Comparison of ENCODE assay signal across 9 cellular contexts in the genomic region with DNA sequence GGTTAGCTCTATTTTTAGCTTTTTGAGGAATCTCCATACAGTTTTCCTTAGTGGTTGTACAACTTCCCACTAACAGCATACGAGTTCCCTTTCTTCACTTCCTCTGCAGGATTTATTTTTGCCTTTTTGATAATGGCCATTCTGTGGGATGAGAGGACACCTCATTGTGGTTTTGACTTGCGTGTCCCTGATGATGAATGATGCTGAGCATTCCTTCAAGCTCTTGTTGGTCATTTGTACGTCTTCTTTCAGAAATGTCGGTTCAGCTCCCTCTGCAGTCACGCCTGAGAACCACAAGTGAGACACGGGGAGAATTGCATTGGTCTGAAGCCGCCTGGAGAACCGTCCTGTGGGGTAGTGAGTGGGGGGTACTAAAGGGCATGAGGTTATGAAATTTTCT. TPM values are rescaled to one million over a fixed set of nuclear protein-coding genes. Genes with fewer than 3 reads are reported as not detected.
DNase-seq lines count a peak whose midpoint lies in the region; ATAC-seq, FAIRE-seq and TF ChIP-seq lines count a peak whose summit lies in the region.
"Had no signal": no experiment of that assay in that cellular context is flagged by ENCODE, and none has a peak within 500 bp of the region (broad histone marks: within the 10 kb centered on the region; RNA-seq: fewer than 3 reads in every experiment).

No MANE protein-coding gene starts in this region.

- H2AFZ ChIP-seq in MM.1S (ENCODE audit: low read length) (no peak overlapping the region), GM12878 (ENCODE audit: control insufficient read depth, low read depth, low read length) (no peak overlapping the region)

- H3K27me3 ChIP-seq in MM.1S (replicated peaks; ENCODE audit: insufficient read depth, low read length), result peaks cover 58% of the 10 kb centered on the region
- no peaks in the 10 kb centered on the region for H3K27me3 ChIP-seq in GM12878 (replicated peaks in 1 of 2; ENCODE audit: control insufficient read depth in 2 of 2, insufficient read depth in 2 of 2, low read length in 1 of 2)

- TF ChIP-seq EP300 in GM12878 (IDR thresholded peaks at IDR 0.05; ENCODE audit: borderline replicate concordance in 1 of 2, control insufficient read depth in 1 of 2, low read depth in 2 of 2, low read length in 2 of 2), result no peak

- BruUV-seq in GM12878 (replicated peaks; lab: Mats Ljungman, UMichigan), result no TSS peak

- H3K4me3 ChIP-seq in MM.1S (ENCODE audit: low read length) (no peak overlapping the region), GM12878 (no peak overlapping the region)

- SMC1A ChIA-PET in GM12878 (lab: Charles Lee; ENCODE audit: uncharacterized antibody, unreplicated experiment), result interaction anchor here (0.8 to 1.5 kb wide), 6 partner anchors 10 to 115 kb away, joined by 3 to 6 read pairs (median 4); partner anchors contain the start of gene DHCR7

- no peaks in the 10 kb centered on the region for H3K9me2 ChIP-seq in MM.1S (replicated peaks; ENCODE audit: insufficient read depth, low read length)

- H3K4me1 ChIP-seq in MM.1S (ENCODE audit: low read length), result no peaks in the 10 kb centered on the region
- H3K4me1 ChIP-seq in GM12878 (ENCODE audit: control insufficient read depth, insufficient read depth, low read length), result no peaks in the 10 kb centered on the region

- H3K36me3 ChIP-seq in MM.1S (replicated peaks; ENCODE audit: insufficient read depth, low read length) (no peaks in the 10 kb centered on the region), GM12878 (ENCODE audit: control insufficient read depth in 2 of 2, insufficient read depth in 2 of 2, low read length in 1 of 2) (no peaks in the 10 kb centered on the region)

- peak; percentile 14 to 36 for DNase-seq in activated T-cell treated with anti-CD3 and anti-CD28 coated beads, Interleukin-2, amount 50 U/mL, for 72 hours
- no peak for DNase-seq in activated T-cell treated with anti-CD3 and anti-CD28 coated beads, Interleukin-2, amount 50 U/mL, for 24 hours
- DNase-seq in MM.1S (peak; percentile 38), GM12878 (ENCODE audit: low read depth, low spot score) (no peak), mesenteric fat pad (ENCODE audit: low spot score) (peak; percentile 26), kidney glomerular epithelial cell (lab: John Stamatoyannopoulos, UW) (no peak), T-helper 9 cell (no peak)

- in situ Hi-C loops in GM12878 (cut with MboI), result no loop called here

- H3K4me3 Mint-ChIP-seq in activated T-cell treated with anti-CD3 and anti-CD28 coated beads, Interleukin-2, amount 50 U/mL, for 72 hours, result no peak overlapping the region
- H3K4me3 Mint-ChIP-seq in activated T-cell treated with anti-CD3 and anti-CD28 coated beads, Interleukin-2, amount 50 U/mL, for 24 hours, result no peak overlapping the region

- no peaks in the 10 kb centered on the region for H3K9me3 Mint-ChIP-seq in activated T-cell treated with anti-CD3 and anti-CD28 coated beads, Interleukin-2, amount 50 U/mL, for 72 hours
- H3K9me3 Mint-ChIP-seq in activated T-cell treated with anti-CD3 and anti-CD28 coated beads, Interleukin-2, amount 50 U/mL, for 24 hours, result peaks cover 2% of the 10 kb centered on the region

- peak; percentile 68 for FAIRE-seq in GM12878 (lab: Jason Lieb, UNC)

- POLR2A ChIA-PET in GM12878 (lab: Charles Lee), result no interaction called here

- H3K4me2 ChIP-seq in MM.1S (ENCODE audit: low read depth, low read length) (no peak overlapping the region), GM12878 (ENCODE audit: control insufficient read depth, insufficient read depth) (no peak overlapping the region)

- TF ChIP-seq POLR2A in GM12878 (IDR thresholded peaks at IDR 0.05; ENCODE audit: low read depth, low read length), result no peak

- H4K20me1 ChIP-seq in MM.1S (ENCODE audit: insufficient read depth, low read length) (no peaks in the 10 kb centered on the region), GM12878 (ENCODE audit: control insufficient read depth, insufficient read depth) (no peaks in the 10 kb centered on the region)

- H3K4me1 Mint-ChIP-seq in activated T-cell treated with anti-CD3 and anti-CD28 coated beads, Interleukin-2, amount 50 U/mL, for 72 hours (ENCODE audit: low read depth), result peaks cover 4% of the 10 kb centered on the region
- H3K4me1 Mint-ChIP-seq in activated T-cell treated with anti-CD3 and anti-CD28 coated beads, Interleukin-2, amount 50 U/mL, for 24 hours (ENCODE audit: low read depth), result no peaks in the 10 kb centered on the region

- TF ChIP-seq RAD21 in GM12878 (IDR thresholded peaks at IDR 0.05; ENCODE audit: insufficient read depth, low read depth, low read length), result peak; percentile 83

- intact Hi-C loops in GM12878 (cut with micrococcal nuclease; ENCODE audit: unreplicated experiment), result loop anchor here (10.0 kb wide), 1 partner anchor 139 kb away; no protein-coding TSS in a partner anchor

- no peaks in the 10 kb centered on the region for H3F3A ChIP-seq in MM.1S (ENCODE audit: insufficient read depth, low read length)

- no peak overlapping the region for H3K27ac Mint-ChIP-seq in activated T-cell treated with anti-CD3 and anti-CD28 coated beads, Interleukin-2, amount 50 U/mL, for 72 hours
- H3K27ac Mint-ChIP-seq in activated T-cell treated with anti-CD3 and anti-CD28 coated beads, Interleukin-2, amount 50 U/mL, for 24 hours, result no peak overlapping the region

- 0% methylated on average over 8 of the region's 8 CpGs for WGBS in GM12878 (ENCODE audit: insufficient coverage, insufficient replicate concordance, low lambda C conversion rate, missing lambda C conversion rate)

- no peaks in the 10 kb centered on the region for H3K9me3 ChIP-seq in MM.1S (replicated peaks; ENCODE audit: insufficient read depth, low read length)
- H3K9me3 ChIP-seq in GM12878 (replicated peaks; ENCODE audit: control insufficient read depth, insufficient read depth, low read length), result no peaks in the 10 kb centered on the region

- H3K79me2 ChIP-seq in MM.1S (ENCODE audit: low read length), result no peaks in the 10 kb centered on the region
- no peaks in the 10 kb centered on the region for H3K79me2 ChIP-seq in GM12878 (ENCODE audit: control insufficient read depth, insufficient read depth, low read length)

- H3K9ac ChIP-seq in MM.1S (ENCODE audit: low read length), result no peak overlapping the region
- no peak overlapping the region for H3K9ac ChIP-seq in GM12878 (ENCODE audit: control insufficient read depth, insufficient read depth, low read length)

- TF ChIP-seq CTCF in MM.1S (IDR thresholded peaks at IDR 0.05; ENCODE audit: low read length) (peak; percentile 47), GM12878 (IDR thresholded peaks at IDR 0.05 in 2 of 3, conservative IDR thresholded peaks at IDR 0.05 in 1 of 3; ENCODE audit: control insufficient read depth in 2 of 3, extremely low read depth in 1 of 3, insufficient read depth in 1 of 3, low read depth in 3 of 3, low read length in 3 of 3) (peak; percentile 66 to 71 (median 69))

- CTCF ChIA-PET in GM12878 (lab: Yijun Ruan, JAX), result interaction anchor here (0.6 to 2.0 kb wide), 14 partner anchors 11 to 190 kb away, joined by 3 to 8 read pairs (median 5); no protein-coding TSS in a partner anchor

- H3K27me3 Mint-ChIP-seq in activated T-cell treated with anti-CD3 and anti-CD28 coated beads, Interleukin-2, amount 50 U/mL, for 72 hours (ENCODE audit: low read depth), result peaks cover 53% of the 10 kb centered on the region
- H3K27me3 Mint-ChIP-seq in activated T-cell treated with anti-CD3 and anti-CD28 coated beads, Interleukin-2, amount 50 U/mL, for 24 hours, result peaks cover 52% of the 10 kb centered on the region

- RAD21 ChIA-PET in GM12878 (lab: Charles Lee; ENCODE audit: unreplicated experiment), result interaction anchor here (0.7 to 1.1 kb wide), 3 partner anchors 14 to 110 kb away, joined by 3 to 7 read pairs (median 4); partner anchors contain the start of gene NADSYN1

- ATAC-seq in activated T-cell treated with anti-CD3 and anti-CD28 coated beads, Interleukin-2, amount 50 U/mL, for 72 hours (replicated peaks in 1 of 2), result peak in 1 of 2 donors; percentile 42
- ATAC-seq in GM12878, result peak; percentile 75
- ATAC-seq in HG02884 (IDR thresholded peaks at IDR 0.05; ENCODE audit: unreplicated experiment), result no peak

- no peak overlapping the region for H3K27ac ChIP-seq in MM.1S (ENCODE audit: low read length)
- H3K27ac ChIP-seq in GM12878 (ENCODE audit: control insufficient read depth, insufficient read depth), result no peak overlapping the region

- H3K36me3 Mint-ChIP-seq in activated T-cell treated with anti-CD3 and anti-CD28 coated beads, Interleukin-2, amount 50 U/mL, for 72 hours (ENCODE audit: insufficient read depth in 2 of 2), result no peaks in the 10 kb centered on the region
- H3K36me3 Mint-ChIP-seq in activated T-cell treated with anti-CD3 and anti-CD28 coated beads, Interleukin-2, amount 50 U/mL, for 24 hours (ENCODE audit: low read depth), result no peaks in the 10 kb centered on the region

RNA-seq across cellular contexts. Expression of gene KRTAP5-10, which starts 2.0 kb away (rescaled TPM):
- total RNA-seq in activated T-cell treated with anti-CD3 and anti-CD28 coated beads, Interleukin-2, amount 50 U/mL, for 72 hours, result not detected
- total RNA-seq in GM12878 (2013; cell fraction: nucleolus; rRNA removed), result 0.48 TPM in 1 of 2 replicates, not detected in the other
- total RNA-seq in GM12878 (2014; rRNA removed) (not detected in 2 replicates), GM12878 (2014; rRNA removed; fragmentation: Illumina TruSeq; extraction: Trizol) (not detected in 2 replicates), GM12878 (2021) (not detected in 2 replicates), mesenteric fat pad (not detected)
- polyA plus RNA-seq in GM12878 (2011; ENCODE audit: low read depth), result not detected
- polyA plus RNA-seq in GM12878 (2011; rRNA removed) (0.10 TPM in 1 of 2 replicates, not detected in the other), GM12878 (2014; fragmentation: Illumina TruSeq; extraction: Trizol) (not detected in 2 replicates), GM12878 (2014; fragmentation: Nextera tagmentation; extraction: Ambion mirVana) (under 1 TPM in 1 of 2 experiments, not detected in 1; 0.06 TPM), GM12878 (2014; rRNA removed) (0.06 TPM in 1 of 2 replicates, not detected in the other), GM12878 (2016; fragmentation: Nextera tagmentation; extraction: Ambion mirVana) (not detected)
- 0.05 TPM in 1 of 2 replicates, not detected in the other for polyA plus RNA-seq in GM12878 (2011; cell fraction: cytosol; rRNA removed)
- 0.15 and 0.16 TPM in 2 replicates for polyA plus RNA-seq in GM12878 (2011; cell fraction: nucleus; rRNA removed)
- polyA plus RNA-seq in GM12878 (2012), result 0.13 TPM in 1 of 2 replicates, not detected in the other
- polyA minus RNA-seq in GM12878 (2011; rRNA and poly(A)+ RNA removed), result not detected in 2 replicates
- polyA minus RNA-seq in GM12878 (2011; cell fraction: cytosol; rRNA and poly(A)+ RNA removed), result not detected in 2 replicates
- not detected in 2 replicates for polyA minus RNA-seq in GM12878 (2011; cell fraction: nucleus; rRNA and poly(A)+ RNA removed)
- polyA plus RNA-seq: adipose tissue had no signal

RNA-seq across cellular contexts. Expression of gene KRTAP5-9, which starts 15.2 kb away (rescaled TPM):
- total RNA-seq in activated T-cell treated with anti-CD3 and anti-CD28 coated beads, Interleukin-2, amount 50 U/mL, for 72 hours, result under 1 TPM in 1 of 2 donors, not detected in 1; 0.21 TPM
- 0.50 TPM in 1 of 2 replicates, not detected in the other for total RNA-seq in GM12878 (2013; cell fraction: nucleolus; rRNA removed)
- total RNA-seq in GM12878 (2014; rRNA removed), result not detected in 2 replicates
- total RNA-seq in GM12878 (2014; rRNA removed; fragmentation: Illumina TruSeq; extraction: Trizol), result 0.18 TPM in 1 of 2 replicates, not detected in the other
- total RNA-seq in GM12878 (2021), result not detected in 2 replicates
- polyA plus RNA-seq in GM12878 (2011; ENCODE audit: low read depth), result 0.62 TPM
- 0.13 and 0.20 TPM in 2 replicates for polyA plus RNA-seq in GM12878 (2011; rRNA removed)
- 0.25 and 0.40 TPM in 2 replicates for polyA plus RNA-seq in GM12878 (2011; cell fraction: cytosol; rRNA removed)
- 2.3 and 2.7 TPM in 2 replicates for polyA plus RNA-seq in GM12878 (2011; cell fraction: nucleus; rRNA removed)
- 0.42 and 0.49 TPM in 2 replicates for polyA plus RNA-seq in GM12878 (2012)
- polyA plus RNA-seq in GM12878 (2014; fragmentation: Illumina TruSeq; extraction: Trizol), result 0.06 TPM in 1 of 2 replicates, not detected in the other
- under 1 TPM in 1 of 2 experiments, not detected in 1; 0.07 TPM for polyA plus RNA-seq in GM12878 (2014; fragmentation: Nextera tagmentation; extraction: Ambion mirVana)
- 0.06 and 0.38 TPM in 2 replicates for polyA plus RNA-seq in GM12878 (2014; rRNA removed)
- polyA plus RNA-seq in GM12878 (2016; fragmentation: Nextera tagmentation; extraction: Ambion mirVana), result under 1 TPM in 1 of 2 experiments, not detected in 1; 0.24 TPM
- 0.41 TPM in 1 of 2 replicates, not detected in the other for polyA minus RNA-seq in GM12878 (2011; rRNA and poly(A)+ RNA removed)
- polyA minus RNA-seq in GM12878 (2011; cell fraction: cytosol; rRNA and poly(A)+ RNA removed), result not detected in 2 replicates
- polyA minus RNA-seq in GM12878 (2011; cell fraction: nucleus; rRNA and poly(A)+ RNA removed), result 0.38 TPM in 1 of 2 replicates, not detected in the other
- total RNA-seq in mesenteric fat pad, result not detected
- polyA plus RNA-seq: adipose tissue had no signal

RNA-seq across cellular contexts. Expression of gene KRTAP5-11, which starts 19.3 kb away (rescaled TPM):
- not detected for total RNA-seq in activated T-cell treated with anti-CD3 and anti-CD28 coated beads, Interleukin-2, amount 50 U/mL, for 72 hours
- total RNA-seq in GM12878 (2013; cell fraction: nucleolus; rRNA removed), result not detected in 2 replicates
- total RNA-seq in GM12878 (2014; rRNA removed), result not detected in 2 replicates
- total RNA-seq in GM12878 (2014; rRNA removed; fragmentation: Illumina TruSeq; extraction: Trizol), result not detected in 2 replicates
- not detected in 2 replicates for total RNA-seq in GM12878 (2021)
- not detected for polyA plus RNA-seq in GM12878 (2011; ENCODE audit: low read depth)
- polyA plus RNA-seq in GM12878 (2011; rRNA removed), result not detected in 2 replicates
- polyA plus RNA-seq in GM12878 (2011; cell fraction: cytosol; rRNA removed), result not detected in 2 replicates
- polyA plus RNA-seq in GM12878 (2011; cell fraction: nucleus; rRNA removed), result not detected in 2 replicates
- polyA plus RNA-seq in GM12878 (2012), result not detected in 2 replicates
- not detected in 2 replicates for polyA plus RNA-seq in GM12878 (2014; fragmentation: Illumina TruSeq; extraction: Trizol)
- not detected for polyA plus RNA-seq in GM12878 (2014; fragmentation: Nextera tagmentation; extraction: Ambion mirVana)
- polyA plus RNA-seq in GM12878 (2014; rRNA removed), result not detected in 2 replicates
- not detected for polyA plus RNA-seq in GM12878 (2016; fragmentation: Nextera tagmentation; extraction: Ambion mirVana)
- polyA minus RNA-seq in GM12878 (2011; rRNA and poly(A)+ RNA removed), result not detected in 2 replicates
- not detected in 2 replicates for polyA minus RNA-seq in GM12878 (2011; cell fraction: cytosol; rRNA and poly(A)+ RNA removed)
- polyA minus RNA-seq in GM12878 (2011; cell fraction: nucleus; rRNA and poly(A)+ RNA removed), result not detected in 2 replicates
- not detected for total RNA-seq in mesenteric fat pad
- polyA plus RNA-seq: adipose tissue had no signal

RNA-seq across cellular contexts. Expression of gene KRTAP5-8, which starts 25.6 kb away (rescaled TPM):
- not detected for total RNA-seq in activated T-cell treated with anti-CD3 and anti-CD28 coated beads, Interleukin-2, amount 50 U/mL, for 72 hours
- 0.73 and 1.3 TPM in 2 replicates for total RNA-seq in GM12878 (2013; cell fraction: nucleolus; rRNA removed)
- 0.22 TPM in 1 of 2 replicates, not detected in the other for total RNA-seq in GM12878 (2014; rRNA removed)
- not detected in 2 replicates for total RNA-seq in GM12878 (2014; rRNA removed; fragmentation: Illumina TruSeq; extraction: Trizol)
- total RNA-seq in GM12878 (2021), result 0.36 TPM in 1 of 2 replicates, not detected in the other
- polyA plus RNA-seq in GM12878 (2011; ENCODE audit: low read depth), result not detected
- polyA plus RNA-seq in GM12878 (2011; rRNA removed), result 0.10 and 0.15 TPM in 2 replicates
- 0.09 TPM in 1 of 2 replicates, not detected in the other for polyA plus RNA-seq in GM12878 (2011; cell fraction: cytosol; rRNA removed)
- 0.34 and 0.64 TPM in 2 replicates for polyA plus RNA-seq in GM12878 (2011; cell fraction: nucleus; rRNA removed)
- 0.28 and 0.39 TPM in 2 replicates for polyA plus RNA-seq in GM12878 (2012)
- polyA plus RNA-seq in GM12878 (2014; fragmentation: Illumina TruSeq; extraction: Trizol), result 0.12 and 0.38 TPM in 2 replicates
- polyA plus RNA-seq in GM12878 (2014; fragmentation: Nextera tagmentation; extraction: Ambion mirVana), result under 1 TPM in 1 of 2 experiments, not detected in 1; 0.07 TPM
- not detected in 2 replicates for polyA plus RNA-seq in GM12878 (2014; rRNA removed)
- not detected for polyA plus RNA-seq in GM12878 (2016; fragmentation: Nextera tagmentation; extraction: Ambion mirVana)
- polyA minus RNA-seq in GM12878 (2011; rRNA and poly(A)+ RNA removed), result 0.41 TPM in 1 of 2 replicates, not detected in the other
- polyA minus RNA-seq in GM12878 (2011; cell fraction: cytosol; rRNA and poly(A)+ RNA removed), result not detected in 2 replicates
- polyA minus RNA-seq in GM12878 (2011; cell fraction: nucleus; rRNA and poly(A)+ RNA removed), result 0.38 TPM in 1 of 2 replicates, not detected in the other
- not detected for total RNA-seq in mesenteric fat pad
- polyA plus RNA-seq: adipose tissue had no signal

RNA-seq across cellular contexts. Expression of gene KRTAP5-7, which starts 36.3 kb away (rescaled TPM):
- not detected for total RNA-seq in activated T-cell treated with anti-CD3 and anti-CD28 coated beads, Interleukin-2, amount 50 U/mL, for 72 hours
- 0.46 and 0.59 TPM in 2 replicates for total RNA-seq in GM12878 (2013; cell fraction: nucleolus; rRNA removed)
- total RNA-seq in GM12878 (2014; rRNA removed), result 0.05 TPM in 1 of 2 replicates, not detected in the other
- total RNA-seq in GM12878 (2014; rRNA removed; fragmentation: Illumina TruSeq; extraction: Trizol), result not detected in 2 replicates
- total RNA-seq in GM12878 (2021), result not detected in 2 replicates
- polyA plus RNA-seq in GM12878 (2011; ENCODE audit: low read depth), result not detected
- polyA plus RNA-seq in GM12878 (2011; rRNA removed), result 0.07 and 0.10 TPM in 2 replicates
- not detected in 2 replicates for polyA plus RNA-seq in GM12878 (2011; cell fraction: cytosol; rRNA removed)
- polyA plus RNA-seq in GM12878 (2011; cell fraction: nucleus; rRNA removed), result 0.48 and 0.76 TPM in 2 replicates
- polyA plus RNA-seq in GM12878 (2012), result 0.07 TPM in 1 of 2 replicates, not detected in the other
- polyA plus RNA-seq in GM12878 (2014; fragmentation: Illumina TruSeq; extraction: Trizol), result 0.15 and 0.17 TPM in 2 replicates
- polyA plus RNA-seq in GM12878 (2014; fragmentation: Nextera tagmentation; extraction: Ambion mirVana), result under 1 TPM in 1 of 2 experiments, not detected in 1; 0.23 TPM
- 0.23 TPM in 1 of 2 replicates, not detected in the other for polyA plus RNA-seq in GM12878 (2014; rRNA removed)
- not detected for polyA plus RNA-seq in GM12878 (2016; fragmentation: Nextera tagmentation; extraction: Ambion mirVana)
- 0.37 and 0.46 TPM in 2 replicates for polyA minus RNA-seq in GM12878 (2011; rRNA and poly(A)+ RNA removed)
- not detected in 2 replicates for polyA minus RNA-seq in GM12878 (2011; cell fraction: cytosol; rRNA and poly(A)+ RNA removed)
- 0.86 TPM in 1 of 2 replicates, not detected in the other for polyA minus RNA-seq in GM12878 (2011; cell fraction: nucleus; rRNA and poly(A)+ RNA removed)
- total RNA-seq in mesenteric fat pad, result 0.39 TPM

Comparison
In these comparisons a context has a peak if more than half of its experiments do, and no peak if none do; other contexts are left out.
1. DNase-seq: peak in activated T-cell treated with anti-CD3 and anti-CD28 coated beads, Interleukin-2, amount 50 U/mL, for 72 hours (2 of 2), MM.1S (single experiment) and mesenteric fat pad (single experiment); none in activated T-cell treated with anti-CD3 and anti-CD28 coated beads, Interleukin-2, amount 50 U/mL, for 24 hours (single experiment), GM12878 (single experiment), kidney glomerular epithelial cell (single experiment) and T-helper 9 cell (single experiment).